Comparison of ENCODE assay signal across 7 cellular contexts in genomic region chr2:116955646-116956045, GRCh38.
"Had no signal": no experiment of that assay in that cellular context is flagged by ENCODE, and none has a peak within 500 bp of the region (broad histone marks: within the 10 kb centered on the region; RNA-seq: fewer than 3 reads in every experiment).

No MANE protein-coding gene starts in this region.

- ATAC-seq: K562 had no signal

- FAIRE-seq: HTR-8/SVneo, K562 had no signal

- H3K4me2 ChIP-seq: KMS-11 had no signal

- H3K4me3 ChIP-seq: K562 had no signal

- H3K27ac ChIP-seq: HL-60, KMS-11 had no signal

- H3K9ac ChIP-seq: KMS-11 had no signal

- DNase-seq: IMR-90, KBM-7, KG1 had no signal
